ENCODE assay signal across 16 cellular contexts in the genomic region with DNA sequence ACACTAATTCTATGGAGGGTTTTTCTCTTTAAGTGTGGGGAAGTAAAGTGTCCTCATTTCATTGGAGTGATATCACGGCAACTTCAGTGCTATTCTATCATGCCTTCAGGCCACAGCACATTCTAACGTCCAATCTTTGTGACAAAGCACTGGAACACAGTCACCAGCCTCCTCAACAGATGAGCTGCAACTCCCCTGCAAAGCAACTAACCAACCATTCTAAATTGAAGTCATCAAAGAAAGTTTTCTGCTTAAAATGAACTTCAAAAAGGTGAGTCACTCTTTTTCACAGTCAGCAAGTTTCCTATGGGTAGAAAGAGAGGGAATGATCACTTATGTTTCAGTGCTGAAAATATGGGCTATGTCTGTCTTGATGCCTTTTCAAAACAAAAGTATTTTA.
DNase-seq lines count a peak whose midpoint lies in the region; ATAC-seq, FAIRE-seq and TF ChIP-seq lines count a peak whose summit lies in the region.
"Had no signal": no experiment of that assay in that cellular context is flagged by ENCODE, and none has a peak within 500 bp of the region (broad histone marks: within the 10 kb centered on the region; RNA-seq: fewer than 3 reads in every experiment).

No MANE protein-coding gene starts in this region.

- H3K4me1 Mint-ChIP-seq in H9: no peaks in the 10 kb centered on the region
- H3K4me1 Mint-ChIP-seq: CD4-positive, CD25-positive, alpha-beta regulatory T cell had no signal

- no peaks in the 10 kb centered on the region for H3K79me2 ChIP-seq in H9 (ENCODE audit: insufficient read depth, low read length)

- H2AK5ac ChIP-seq in H9 (ENCODE audit: insufficient read length, low read length): no peak overlapping the region

- H3K56ac ChIP-seq in H9 (ENCODE audit: insufficient read length, low read depth, low read length): no peak overlapping the region

- no peaks in the 10 kb centered on the region for H4K20me1 ChIP-seq in H9 (ENCODE audit: control insufficient read depth, insufficient read depth, insufficient read length)
- H4K20me1 ChIP-seq: BLaER1 treated with 17β-estradiol and CSF1 and Interleukin-3, amounts not matched to agents 10 nM and 100 nM had no signal

- no peak overlapping the region for H3K4me2 ChIP-seq in H9 (ENCODE audit: insufficient read depth, insufficient read length, low read length)

- ATAC-seq in HG03439 (IDR thresholded peaks at IDR 0.05; ENCODE audit: unreplicated experiment) (no peak), HG03039 (IDR thresholded peaks at IDR 0.05; ENCODE audit: unreplicated experiment) (no peak)
- ATAC-seq: HCT116, HepG2 had no signal

- H3K27me3 Mint-ChIP-seq in H9 (ENCODE audit: low read depth): no peaks in the 10 kb centered on the region
- H3K27me3 Mint-ChIP-seq: CD4-positive, CD25-positive, alpha-beta regulatory T cell had no signal

- no peaks in the 10 kb centered on the region for H3K79me1 ChIP-seq in H9 (ENCODE audit: insufficient read depth, low read depth, low read length, poor library complexity, severe bottlenecking)

- no peak overlapping the region for H4K8ac ChIP-seq in H9 (replicated peaks; ENCODE audit: insufficient read length, low read depth, low read length)

- H3K18ac ChIP-seq in H9 (ENCODE audit: insufficient read length, low read depth, low read length): no peak overlapping the region

- no peak overlapping the region for H2AFZ ChIP-seq in H9 (ENCODE audit: low read length)

- no peak overlapping the region for H2BK12ac ChIP-seq in H9 (ENCODE audit: insufficient read length, low read depth, low read length)

- H3K4me3 Mint-ChIP-seq in H9: no peak overlapping the region
- H3K4me3 Mint-ChIP-seq: CD4-positive, CD25-positive, alpha-beta regulatory T cell had no signal

- no peak overlapping the region for H4K91ac ChIP-seq in H9 (ENCODE audit: insufficient read length, low read depth, low read length)

- H2BK15ac ChIP-seq in H9 (ENCODE audit: low read depth, low read length): no peak overlapping the region

- H3K4me1 ChIP-seq in H9 (ENCODE audit: insufficient read depth, low read length): no peaks in the 10 kb centered on the region

- no peak for TF ChIP-seq CTCF in H9 (conservative IDR thresholded peaks at IDR 0.05)

- H3K27ac ChIP-seq in H9 (ENCODE audit: insufficient read length, low read depth, low read length): no peak overlapping the region

- H3K23me2 ChIP-seq in H9 (ENCODE audit: insufficient read length, low read depth, low read length, poor library complexity, severe bottlenecking): no peaks in the 10 kb centered on the region

- no peaks in the 10 kb centered on the region; the same call in 1 of the 2 replicates for H3K27me3 ChIP-seq in H9 (ENCODE audit: insufficient read depth, low read length)
- H3K27me3 ChIP-seq: BLaER1 treated with 17β-estradiol and CSF1 and Interleukin-3, amounts not matched to agents 10 nM and 100 nM had no signal

- H3T11ph ChIP-seq in H9 (ENCODE audit: low read length): no peak overlapping the region

- peaks cover 8 to 46% (median 24%) of the 10 kb centered on the region in 3 experiments; a peak in 6 of 7 replicates for H3K36me3 Mint-ChIP-seq in H9 (ENCODE audit: insufficient read depth in 1 of 3, low read depth in 3 of 3)
- H3K36me3 Mint-ChIP-seq: CD4-positive, CD25-positive, alpha-beta regulatory T cell had no signal

- no peak overlapping the region for H2BK5ac ChIP-seq in H9 (ENCODE audit: insufficient read length, low read length)

- FAIRE-seq in RCC 7860 (lab: Jason Lieb, UNC): peak; percentile 80
- FAIRE-seq: HepG2, HTR-8/SVneo had no signal

- H3K9ac ChIP-seq in H9 (ENCODE audit: extremely low read depth, insufficient read length, low read length): no peak overlapping the region
- H3K9ac ChIP-seq: BLaER1 treated with 17β-estradiol and CSF1 and Interleukin-3, amounts not matched to agents 10 nM and 100 nM had no signal

- H3K4ac ChIP-seq in H9 (ENCODE audit: low read depth, low read length): no peak overlapping the region

- H2BK20ac ChIP-seq in H9 (ENCODE audit: low read depth, low read length, poor library complexity, severe bottlenecking): no peak overlapping the region

- no peaks in the 10 kb centered on the region for H3K9me3 Mint-ChIP-seq in H9

- no CpG with 5 or more reads among the region's 2 CpGs for WGBS in H9 (ENCODE audit: extremely low coverage, insufficient read length, low lambda C conversion rate)

- H4K5ac ChIP-seq in H9 (ENCODE audit: insufficient read length, low read depth, low read length): no peak overlapping the region

- peak overlapping the region in 2 of 3 experiments; percentile 17 to 28; a peak in 2 of 7 replicates for H3K27ac Mint-ChIP-seq in H9
- H3K27ac Mint-ChIP-seq: CD4-positive, CD25-positive, alpha-beta regulatory T cell had no signal

- H3K23ac ChIP-seq in H9 (ENCODE audit: insufficient read length, low read depth, low read length): no peak overlapping the region

- H3K14ac ChIP-seq in H9 (ENCODE audit: insufficient read depth, low read length): no peak overlapping the region

- H2BK120ac ChIP-seq in H9 (ENCODE audit: low read depth, low read length, poor library complexity, severe bottlenecking): no peak overlapping the region

- no peaks in the 10 kb centered on the region for H3K9me3 ChIP-seq in H9 (ENCODE audit: control insufficient read depth, low read depth, low read length)

- DNase-seq in H9: no peak
- DNase-seq in RCC 7860 (ENCODE audit: low spot score): peak; percentile 75
- DNase-seq in astrocyte of the hippocampus (ENCODE audit: low read depth, low spot score): peak; percentile 28
- peak; percentile 77 for DNase-seq in kidney tubule cell (ENCODE audit: low spot score)
- no peak for DNase-seq in stimulated activated CD4-positive, alpha-beta T cell treated with anti-CD3 and anti-CD28 coated beads, Interleukin-4, amount 100 ng/mL, for 24 hours
- DNase-seq: 8988T; AML-193; Calu3; CD4-positive, CD25-positive, alpha-beta regulatory T cell; DMS 273 treated with DMSO at 0.1 percent for 48 hours had no signal

Comparison
In these comparisons a context has a peak if more than half of its experiments do, and no peak if none do; other contexts are left out.
1. DNase-seq: peak in RCC 7860 (single experiment), astrocyte of the hippocampus (single experiment) and kidney tubule cell (single experiment); none in H9 (single experiment) and stimulated activated CD4-positive, alpha-beta T cell treated with anti-CD3 and anti-CD28 coated beads, Interleukin-4, amount 100 ng/mL, for 24 hours (single experiment).